Comparison of ENCODE assay signal across 16 cellular contexts in genomic region chr6:106797186-106797585, GRCh38.
DNase-seq lines count a peak whose midpoint lies in the region; ATAC-seq and TF ChIP-seq lines count a peak whose summit lies in the region.
"Had no signal": no experiment of that assay in that cellular context is flagged by ENCODE, and none has a peak within 500 bp of the region (broad histone marks: within the 10 kb centered on the region; RNA-seq: fewer than 3 reads in every experiment).

No MANE protein-coding gene starts in this region.

- H3K4me1 Mint-ChIP-seq in GM23338: peaks cover 35% of the 10 kb centered on the region
- H3K4me1 Mint-ChIP-seq in activated CD4-positive, alpha-beta T cell treated with anti-CD3 and anti-CD28 coated beads, Interleukin-2, amount 10 ng/mL, durations not matched to agents 7 days and 5 days: peaks cover 8% of the 10 kb centered on the region

- H3K4me3 ChIP-seq in GM23338 (no peak overlapping the region), right lobe of liver (no peak overlapping the region), thyroid gland (replicated peaks in 1 of 3) (no peak overlapping the region)

- H3K27ac ChIP-seq in GM23338 (ENCODE audit: low read depth) (no peak overlapping the region), epithelial cell of prostate (peak overlapping the region; percentile 85), right lobe of liver (peak overlapping the region; percentile 84 to 98 (median 98)), thyroid gland (peak overlapping the region; percentile 76 to 95 (median 84))

- no peaks in the 10 kb centered on the region; the same call in 2 of the 3 replicates for H3K9me3 Mint-ChIP-seq in GM23338
- H3K9me3 Mint-ChIP-seq in activated CD4-positive, alpha-beta T cell treated with anti-CD3 and anti-CD28 coated beads, Interleukin-2, amount 10 ng/mL, durations not matched to agents 7 days and 5 days: no peaks in the 10 kb centered on the region

- POLR2A ChIA-PET in activated CD4-positive, alpha-beta T cell treated with anti-CD3 and anti-CD28 coated beads, Interleukin-2, amount 10 ng/mL, durations not matched to agents 7 days and 5 days (lab: Charles Lee): no interaction called here

- no peaks in the 10 kb centered on the region for H3F3A ChIP-seq in GM23338 (replicated peaks; ENCODE audit: low read depth)

- H3K27me3 ChIP-seq in GM23338 (ENCODE audit: insufficient read depth): no peaks in the 10 kb centered on the region
- no peaks in the 10 kb centered on the region for H3K27me3 ChIP-seq in right lobe of liver
- no peaks in the 10 kb centered on the region for H3K27me3 ChIP-seq in thyroid gland

- H3K4me1 ChIP-seq in GM23338 (ENCODE audit: insufficient read depth) (peaks cover 11% of the 10 kb centered on the region), right lobe of liver (peaks cover 2 to 31% (median 14%) of the 10 kb centered on the region in 4 donors), thyroid gland (peaks cover 17 to 29% of the 10 kb centered on the region in 2 donors)

- peaks cover 7% of the 10 kb centered on the region; the same call in 1 of the 2 replicates for H3K9me2 ChIP-seq in GM23338 (ENCODE audit: insufficient read depth)

- TF ChIP-seq POLR2A in right lobe of liver (IDR thresholded peaks at IDR 0.05) (no peak), thyroid gland (IDR thresholded peaks at IDR 0.05) (peak in 1 of 2 donors; percentile 37)

- no peak overlapping the region for H3K4me3 Mint-ChIP-seq in GM23338
- H3K4me3 Mint-ChIP-seq in activated CD4-positive, alpha-beta T cell treated with anti-CD3 and anti-CD28 coated beads, Interleukin-2, amount 10 ng/mL, durations not matched to agents 7 days and 5 days: no peak overlapping the region

- peaks cover 4% of the 10 kb centered on the region; the same call in 1 of the 3 replicates for H3K36me3 Mint-ChIP-seq in GM23338 (ENCODE audit: low read depth)
- H3K36me3 Mint-ChIP-seq in activated CD4-positive, alpha-beta T cell treated with anti-CD3 and anti-CD28 coated beads, Interleukin-2, amount 10 ng/mL, durations not matched to agents 7 days and 5 days (ENCODE audit: low read depth): no peaks in the 10 kb centered on the region

- no peak overlapping the region for H3K27ac Mint-ChIP-seq in GM23338
- no peak overlapping the region for H3K27ac Mint-ChIP-seq in activated CD4-positive, alpha-beta T cell treated with anti-CD3 and anti-CD28 coated beads, Interleukin-2, amount 10 ng/mL, durations not matched to agents 7 days and 5 days

- intact Hi-C loops in right lobe of liver (cut with DNase I): no loop called here
- intact Hi-C loops in thyroid gland (cut with DNase I): no loop called here

- H3K36me3 ChIP-seq in GM23338 (ENCODE audit: insufficient read depth): no peaks in the 10 kb centered on the region
- no peaks in the 10 kb centered on the region for H3K36me3 ChIP-seq in right lobe of liver
- no peaks in the 10 kb centered on the region for H3K36me3 ChIP-seq in thyroid gland

- CTCF ChIA-PET in activated CD4-positive, alpha-beta T cell treated with anti-CD3 and anti-CD28 coated beads, Interleukin-2, amount 10 ng/mL, durations not matched to agents 7 days and 5 days (lab: Charles Lee): interaction anchor here (1.0 kb wide), 1 partner anchor 9 kb away, joined by 3 read pairs; no protein-coding TSS in a partner anchor

- H3K4me2 ChIP-seq in GM23338: no peak overlapping the region

- WGBS in right lobe of liver (ENCODE audit: insufficient coverage, low coverage, low lambda C conversion rate, missing lambda C conversion rate): 59% methylated on average over 2 of the region's 2 CpGs
- 29 to 38% methylated on average over 2 of the region's 2 CpGs for WGBS in thyroid gland, 2 donors

- no peaks in the 10 kb centered on the region for H4K20me1 ChIP-seq in GM23338 (replicated peaks; ENCODE audit: insufficient read depth)

- no peaks in the 10 kb centered on the region for H3K79me2 ChIP-seq in GM23338 (replicated peaks; ENCODE audit: insufficient read depth)

- DNase-seq in GM23338 (ENCODE audit: low spot score) (no peak), epithelial cell of prostate (ENCODE audit: low read depth, low spot score) (no peak), right lobe of liver (no peak), thyroid gland (peak; percentile 82 to 84)
- DNase-seq in central memory CD4-positive, alpha-beta T cell: no peak
- DNase-seq in activated CD4-positive, alpha-beta T cell treated with anti-CD3 and anti-CD28 coated beads, Interleukin-2, amount 10 ng/mL, durations not matched to agents 7 days and 5 days: no peak
- DNase-seq: AML-193, GF-D8, GOT3, NCI-H1105 treated with DMSO at 0.1 percent for 48 hours, NCI-H1694 treated with DMSO at 0.1 percent for 48 hours, NCI-H2227 treated with DMSO at 0.1 percent for 48 hours, NCI-H510A treated with DMSO at 0.1 percent for 48 hours, RPMI8226 had no signal

- peak overlapping the region; percentile 69; the same call in 1 of the 2 replicates for H2AFZ ChIP-seq in GM23338

- no peak for TF ChIP-seq CTCF in GM23338 (conservative IDR thresholded peaks at IDR 0.05; ENCODE audit: low read depth in 2 of 2)
- no peak for TF ChIP-seq CTCF in right lobe of liver (IDR thresholded peaks at IDR 0.05)
- no peak for TF ChIP-seq CTCF in thyroid gland (IDR thresholded peaks at IDR 0.05)

- H3K9me3 ChIP-seq in right lobe of liver (no peaks in the 10 kb centered on the region), thyroid gland (no peaks in the 10 kb centered on the region)

- ATAC-seq in GM23338 (no peak), right lobe of liver (peak in 3 of 4 donors; percentile 5 to 9 (median 7)), HG02759 (IDR thresholded peaks at IDR 0.05; ENCODE audit: unreplicated experiment) (no peak)
- ATAC-seq: HCT116 had no signal

- peaks cover 4% of the 10 kb centered on the region for H3K27me3 Mint-ChIP-seq in GM23338 (ENCODE audit: insufficient read depth, low read depth, poor library complexity)
- peaks cover 36% of the 10 kb centered on the region for H3K27me3 Mint-ChIP-seq in activated CD4-positive, alpha-beta T cell treated with anti-CD3 and anti-CD28 coated beads, Interleukin-2, amount 10 ng/mL, durations not matched to agents 7 days and 5 days

TF ChIP-seq in GM23338, 12 proteins besides CTCF, POLR2A, EP300 and RAD21 (continues in another document):
- TF ChIP-seq CREB1 (CRISPR knock-in tag; IDR thresholded peaks at IDR 0.05; ENCODE audit: low read depth) (no peak), NANOG (IDR thresholded peaks at IDR 0.05; ENCODE audit: borderline replicate concordance) (no peak), POLR2AphosphoS5 (IDR thresholded peaks at IDR 0.05; ENCODE audit: low read depth) (no peak), ETS1 (IDR thresholded peaks at IDR 0.05) (no peak), EZH2 (IDR thresholded peaks at IDR 0.05; ENCODE audit: low read depth, unreplicated experiment) (no peak), ZNF114 (CRISPR knock-in tag; IDR thresholded peaks at IDR 0.05) (no peak), REST (IDR thresholded peaks at IDR 0.05; ENCODE audit: unreplicated experiment) (no peak), ZNF331 (CRISPR knock-in tag; IDR thresholded peaks at IDR 0.05; ENCODE audit: low read depth) (no peak), EZH2phosphoT487 (IDR thresholded peaks at IDR 0.05; ENCODE audit: unreplicated experiment) (no peak), STAT1 (IDR thresholded peaks at IDR 0.05; ENCODE audit: unreplicated experiment) (no peak), JUNB (IDR thresholded peaks at IDR 0.05; ENCODE audit: unreplicated experiment) (no peak)

Comparison
In these comparisons a context has a peak if more than half of its experiments do, and no peak if none do; other contexts are left out.
1. ATAC-seq: peak in right lobe of liver (3 of 4); none in GM23338 (single experiment) and HG02759 (single experiment).
2. DNase-seq: peak in thyroid gland (2 of 2); none in GM23338 (single experiment), epithelial cell of prostate (single experiment), right lobe of liver (0 of 3), central memory CD4-positive, alpha-beta T cell (single experiment) and activated CD4-positive, alpha-beta T cell treated with anti-CD3 and anti-CD28 coated beads, Interleukin-2, amount 10 ng/mL, durations not matched to agents 7 days and 5 days (single experiment).